Comparison of ENCODE assay signal across 16 cellular contexts in genomic region chr5:15001512-15001911, GRCh38.
"Had no signal": no experiment of that assay in that cellular context is flagged by ENCODE, and none has a peak within 500 bp of the region (broad histone marks: within the 10 kb centered on the region; RNA-seq: fewer than 3 reads in every experiment).

No MANE protein-coding gene starts in this region.

- H3K4me1 ChIP-seq: colonic mucosa, gastrocnemius medialis, pancreas had no signal

- H3K36me3 ChIP-seq: adrenal gland, colonic mucosa, gastrocnemius medialis, heart right ventricle, left lung, pancreas, tibial nerve had no signal

- H3K4me3 ChIP-seq: adrenal gland, colonic mucosa, gastrocnemius medialis, heart right ventricle, left lung, pancreas, tibial nerve had no signal

- H3K4me3 Mint-ChIP-seq: activated CD4-positive, alpha-beta memory T cell treated with anti-CD3 and anti-CD28 coated beads for 36 hours; activated T-helper 1 cell treated with anti-CD3 and anti-CD28 coated beads, Interleukin-12 subunit alpha, Interleukin-12 subunit beta, Interleukin-2, Interleukin-4 antibody, amounts not matched to agents 30 ng/mL and 10 ng/mL and 1 ng/mL, durations not matched to agents 14 hours and 24 hours and 36 hours had no signal

- DNase-seq: activated CD4-positive, alpha-beta memory T cell treated with anti-CD3 and anti-CD28 coated beads for 36 hours; activated CD4-positive, CD25-positive, alpha-beta regulatory T cell treated with anti-CD3 and anti-CD28 coated beads, Interleukin-2, amount 50 U/mL, for 72 hours; activated CD8-positive, alpha-beta memory T cell treated with anti-CD3 and anti-CD28 coated beads, Interleukin-2, amount 50 U/mL, for 4 hours; activated naive CD4-positive, alpha-beta T cell treated with Interleukin-2 at 50 U/mL for 16 hours; adrenal gland; caudate nucleus; colonic mucosa; effector memory CD4-positive, alpha-beta T cell; gastrocnemius medialis; heart right ventricle; left lung; mesenchymal stem cell; pancreas; stimulated activated CD4-positive, alpha-beta T cell treated with anti-CD3 and anti-CD28 coated beads, Interleukin-4, amount 100 ng/mL, for 4 hours had no signal

- H3K27ac ChIP-seq: adrenal gland, colonic mucosa, gastrocnemius medialis, heart right ventricle, left lung, pancreas, tibial nerve had no signal

- ATAC-seq: gastrocnemius medialis, heart right ventricle, left lung had no signal

- H3K36me3 Mint-ChIP-seq: activated CD4-positive, alpha-beta memory T cell treated with anti-CD3 and anti-CD28 coated beads for 36 hours had no signal

- H3K27ac Mint-ChIP-seq: activated CD4-positive, alpha-beta memory T cell treated with anti-CD3 and anti-CD28 coated beads for 36 hours; activated T-helper 1 cell treated with anti-CD3 and anti-CD28 coated beads, Interleukin-12 subunit alpha, Interleukin-12 subunit beta, Interleukin-2, Interleukin-4 antibody, amounts not matched to agents 30 ng/mL and 10 ng/mL and 1 ng/mL, durations not matched to agents 14 hours and 24 hours and 36 hours had no signal

- H3K27me3 ChIP-seq: adrenal gland, colonic mucosa, gastrocnemius medialis, heart right ventricle, left lung, pancreas, tibial nerve had no signal

- H3K9me3 ChIP-seq: adrenal gland, colonic mucosa, gastrocnemius medialis, left lung, pancreas had no signal
